Comparison of ENCODE assay signal across 25 cellular contexts in genomic region chr5:89399553-89399952, GRCh38.
DNase-seq lines count a peak whose midpoint lies in the region; FAIRE-seq and TF ChIP-seq lines count a peak whose summit lies in the region.
"Had no signal": no experiment of that assay in that cellular context is flagged by ENCODE, and none has a peak within 500 bp of the region (broad histone marks: within the 10 kb centered on the region; RNA-seq: fewer than 3 reads in every experiment).

No MANE protein-coding gene starts in this region.

- H3K27me3 ChIP-seq in mesenchymal stem cell (ENCODE audit: control insufficient read depth in 1 of 2, insufficient read depth in 1 of 2, low read length in 2 of 2) (no peaks in the 10 kb centered on the region), testis (no peaks in the 10 kb centered on the region)
- H3K27me3 ChIP-seq: BE2C, body of pancreas had no signal

- H4K91ac ChIP-seq in mesenchymal stem cell (ENCODE audit: low read length): no peak overlapping the region

- H3K4me1 Mint-ChIP-seq in T-helper 2 cell treated with Interferon-gamma antibody and Interleukin-4, amounts not matched to agents 5 μg/mL and 100 μg/mL, for 36 hours (ENCODE audit: low read depth): peaks cover 11% of the 10 kb centered on the region
- H3K4me1 Mint-ChIP-seq: nephron progenitor cell had no signal

- no peak overlapping the region for H3K14ac ChIP-seq in mesenchymal stem cell (ENCODE audit: low read length in 2 of 2)

- H3K27ac Mint-ChIP-seq in T-helper 2 cell treated with Interferon-gamma antibody and Interleukin-4, amounts not matched to agents 5 μg/mL and 100 μg/mL, for 36 hours: no peak overlapping the region
- H3K27ac Mint-ChIP-seq: activated naive CD8-positive, alpha-beta T cell; nephron progenitor cell; T-helper 1 cell treated with Interleukin-12 subunit alpha and Interleukin-12 subunit beta and Interleukin-4 antibody, amounts not matched to agents 30 μg/mL and 1 μg/mL, for 36 hours had no signal

- H2AFZ ChIP-seq in mesenchymal stem cell (ENCODE audit: low read depth, low read length): no peak overlapping the region

- H3K4ac ChIP-seq in mesenchymal stem cell (ENCODE audit: low read depth in 1 of 2, low read length in 2 of 2): no peak overlapping the region

- H3K4me1 ChIP-seq in mesenchymal stem cell (ENCODE audit: control insufficient read depth, insufficient read depth, low read depth, low read length) (no peaks in the 10 kb centered on the region), testis (no peaks in the 10 kb centered on the region)
- H3K4me1 ChIP-seq: BE2C, prostate gland had no signal

- H3K9ac ChIP-seq in mesenchymal stem cell (ENCODE audit: low read length): peak overlapping the region; percentile 15

- peak; percentile 6 for DNase-seq in COLO829 (ENCODE audit: low spot score)
- DNase-seq in KBM-7: peak; percentile 13
- peak; percentile 52 for DNase-seq in choroid plexus epithelial cell (ENCODE audit: low read depth)
- no peak for DNase-seq in mesenchymal stem cell
- no peak for DNase-seq in D721Med (ENCODE audit: insufficient read length, low spot score)
- DNase-seq in T-helper 2 cell treated with Interferon-gamma antibody and Interleukin-4, amounts not matched to agents 5 μg/mL and 100 μg/mL, for 36 hours (ENCODE audit: low spot score): no peak
- no peak for DNase-seq in testis
- no peak for DNase-seq in AG08396 (ENCODE audit: low spot score)
- DNase-seq: activated T-cell treated with anti-CD3 and anti-CD28 coated beads, Interleukin-2, amount 50 U/mL, for 48 hours; BE2C; body of pancreas; DMS153; head of caudate nucleus; KG1; mesendoderm; NCI-H1105 treated with DMSO at 0.1 percent for 48 hours; NCI-H69; nephron progenitor cell; SIG-M5; small intestine; stimulated activated CD4-positive, alpha-beta T cell treated with anti-CD3 and anti-CD28 coated beads, Interleukin-4, amount 100 ng/mL, for 24 hours; substantia nigra had no signal

- no peak overlapping the region for H3K27ac ChIP-seq in mesenchymal stem cell (ENCODE audit: low read length, poor library complexity, severe bottlenecking)
- H3K27ac ChIP-seq in testis: no peak overlapping the region
- H3K27ac ChIP-seq: body of pancreas, prostate gland had no signal

- H3K4me3 ChIP-seq in choroid plexus epithelial cell (ENCODE audit: low read depth, low read length) (no peak overlapping the region), mesenchymal stem cell (ENCODE audit: insufficient read depth in 1 of 2, low read depth in 1 of 2, low read length in 2 of 2) (no peak overlapping the region), testis (no peak overlapping the region)
- H3K4me3 ChIP-seq: body of pancreas, prostate gland had no signal

- in situ Hi-C loops in KBM-7 (cut with MboI; ENCODE audit: low pct_unique_long_range_greater_than_20kb, low sequenced_read_pairs): no loop called here

- H3K36me3 Mint-ChIP-seq in T-helper 2 cell treated with Interferon-gamma antibody and Interleukin-4, amounts not matched to agents 5 μg/mL and 100 μg/mL, for 36 hours (ENCODE audit: low read depth): no peaks in the 10 kb centered on the region
- H3K36me3 Mint-ChIP-seq: activated naive CD8-positive, alpha-beta T cell had no signal

- no peak overlapping the region for H2BK15ac ChIP-seq in mesenchymal stem cell (ENCODE audit: low read depth, poor library complexity, severe bottlenecking)

- H3K9me3 ChIP-seq in mesenchymal stem cell (ENCODE audit: control insufficient read depth, low read length) (no peaks in the 10 kb centered on the region), testis (no peaks in the 10 kb centered on the region)
- H3K9me3 ChIP-seq: BE2C, body of pancreas, prostate gland had no signal

- H2BK120ac ChIP-seq in mesenchymal stem cell (ENCODE audit: low read depth, low read length): no peak overlapping the region

- H2BK12ac ChIP-seq in mesenchymal stem cell (ENCODE audit: low read length in 2 of 2): no peak overlapping the region

- 67% methylated on average over 1 of the region's 1 CpG for WGBS in mesenchymal stem cell
- 49 to 56% methylated on average over 1 of the region's 1 CpG for WGBS in testis, 2 donors

- no peak overlapping the region for H3K4me2 ChIP-seq in mesenchymal stem cell (ENCODE audit: low read length, poor library complexity, severe bottlenecking)

- no peak for TF ChIP-seq CTCF in choroid plexus epithelial cell (conservative IDR thresholded peaks at IDR 0.05; ENCODE audit: low read depth, low read length)
- TF ChIP-seq CTCF in D721Med (IDR thresholded peaks at IDR 0.05; ENCODE audit: insufficient read depth, missing control alignments): no peak
- no peak for TF ChIP-seq CTCF in testis (IDR thresholded peaks at IDR 0.05)

- no peak overlapping the region for H3K4me3 Mint-ChIP-seq in T-helper 2 cell treated with Interferon-gamma antibody and Interleukin-4, amounts not matched to agents 5 μg/mL and 100 μg/mL, for 36 hours
- H3K4me3 Mint-ChIP-seq: activated naive CD8-positive, alpha-beta T cell; nephron progenitor cell; T-helper 1 cell treated with Interleukin-12 subunit alpha and Interleukin-12 subunit beta and Interleukin-4 antibody, amounts not matched to agents 30 μg/mL and 1 μg/mL, for 36 hours had no signal

- no peaks in the 10 kb centered on the region for H3K79me1 ChIP-seq in mesenchymal stem cell (replicated peaks; ENCODE audit: low read length, poor library complexity, severe bottlenecking)

- no peaks in the 10 kb centered on the region for H3K27me3 Mint-ChIP-seq in T-helper 2 cell treated with Interferon-gamma antibody and Interleukin-4, amounts not matched to agents 5 μg/mL and 100 μg/mL, for 36 hours (ENCODE audit: low read depth)
- H3K27me3 Mint-ChIP-seq: activated naive CD8-positive, alpha-beta T cell had no signal

- H2AK5ac ChIP-seq in mesenchymal stem cell (ENCODE audit: low read length, severe bottlenecking): no peak overlapping the region

- no peak overlapping the region for H3K18ac ChIP-seq in mesenchymal stem cell (ENCODE audit: low read depth in 1 of 2, low read length in 2 of 2)

- H3K36me3 ChIP-seq in mesenchymal stem cell (ENCODE audit: control insufficient read depth in 1 of 2, insufficient read depth in 2 of 2, low read depth in 1 of 2, low read length in 2 of 2): no peaks in the 10 kb centered on the region
- no peaks in the 10 kb centered on the region for H3K36me3 ChIP-seq in testis (ENCODE audit: low read depth, missing control alignments)
- H3K36me3 ChIP-seq: BE2C, prostate gland had no signal

- no peak for TF ChIP-seq POLR2A in testis (IDR thresholded peaks at IDR 0.05)

- no peak overlapping the region for H2BK5ac ChIP-seq in mesenchymal stem cell (ENCODE audit: low read depth, low read length, poor library complexity, severe bottlenecking)

- H3K9me3 Mint-ChIP-seq in T-helper 2 cell treated with Interferon-gamma antibody and Interleukin-4, amounts not matched to agents 5 μg/mL and 100 μg/mL, for 36 hours: no peaks in the 10 kb centered on the region
- H3K9me3 Mint-ChIP-seq: nephron progenitor cell; T-helper 1 cell treated with Interleukin-12 subunit alpha and Interleukin-12 subunit beta and Interleukin-4 antibody, amounts not matched to agents 30 μg/mL and 1 μg/mL, for 36 hours had no signal

- no peak overlapping the region for H4K8ac ChIP-seq in mesenchymal stem cell (ENCODE audit: low read length)

- intact Hi-C loops in testis (cut with DNase I; ENCODE audit: low total_unique reads): no loop called here

- no peak overlapping the region for H3K23ac ChIP-seq in mesenchymal stem cell (ENCODE audit: low read length in 2 of 2)

- no peak for FAIRE-seq in D721Med (lab: Jason Lieb, UNC)

Comparison
In these comparisons a context has a peak if more than half of its experiments do, and no peak if none do; other contexts are left out.
1. DNase-seq: peak in COLO829 (single experiment), KBM-7 (single experiment) and choroid plexus epithelial cell (single experiment); none in mesenchymal stem cell (single experiment), D721Med (single experiment), T-helper 2 cell treated with Interferon-gamma antibody and Interleukin-4, amounts not matched to agents 5 μg/mL and 100 μg/mL, for 36 hours (single experiment), testis (single experiment) and AG08396 (single experiment).